In the genomic region with DNA sequence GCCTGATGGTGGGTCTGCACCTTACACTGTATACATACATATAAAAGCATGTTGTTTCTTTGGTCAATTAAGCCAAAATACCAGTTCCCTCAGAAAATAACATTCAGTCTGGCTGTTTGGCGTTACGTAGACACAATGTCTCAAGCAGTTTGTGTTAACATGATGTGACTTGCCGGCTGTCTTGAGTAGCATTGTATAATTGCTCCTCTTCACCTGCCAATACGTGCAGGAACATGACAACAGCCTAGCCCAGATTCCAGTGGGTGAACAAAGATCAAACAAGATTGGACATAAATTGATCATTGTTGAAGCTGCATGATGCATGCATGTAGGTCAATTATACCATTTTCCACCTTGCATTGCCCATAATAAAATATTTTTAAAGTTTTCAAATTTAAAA, we compare ENCODE assay signal across 15 cellular contexts.
DNase-seq lines count a peak whose midpoint lies in the region; ATAC-seq and TF ChIP-seq lines count a peak whose summit lies in the region.
"Had no signal": no experiment of that assay in that cellular context is flagged by ENCODE, and none has a peak within 500 bp of the region (broad histone marks: within the 10 kb centered on the region; RNA-seq: fewer than 3 reads in every experiment).

No MANE protein-coding gene starts in this region.

- H3K36me3 ChIP-seq in SK-N-SH (replicated peaks in 1 of 2; ENCODE audit: control insufficient read depth in 1 of 2, insufficient read depth in 2 of 2, low read length in 1 of 2): no peaks in the 10 kb centered on the region

- H3K9me3 ChIP-seq in SK-N-SH: no peaks in the 10 kb centered on the region

- no peaks in the 10 kb centered on the region for H3K9me2 ChIP-seq in SK-N-SH

- H4K20me1 ChIP-seq in SK-N-SH (ENCODE audit: insufficient read depth): no peaks in the 10 kb centered on the region

- no peaks in the 10 kb centered on the region for H3K4me1 ChIP-seq in SK-N-SH (ENCODE audit: control insufficient read depth in 1 of 2, insufficient read depth in 2 of 2, low read depth in 1 of 2, low read length in 1 of 2)
- H3K4me1 ChIP-seq: Caco-2 had no signal

- H3K79me2 ChIP-seq in SK-N-SH (ENCODE audit: insufficient read depth): no peaks in the 10 kb centered on the region

- POLR2A ChIA-PET in RWPE1 (lab: Yijun Ruan, JAX; ENCODE audit: low non-redundant PET): no interaction called here
- POLR2A ChIA-PET in SK-N-SH (lab: Yijun Ruan, JAX): no interaction called here

- WGBS in SK-N-SH (ENCODE audit: low lambda C conversion rate): 29% methylated on average over 4 of the region's 4 CpGs

- DNase-seq in NCI-H1105 treated with DMSO at 0.1 percent for 48 hours (lab: John Stamatoyannopoulos, UW) (peak; percentile 3), NCI-H1105 (lab: John Stamatoyannopoulos, UW) (no peak), RWPE1 (ENCODE audit: low spot score) (peak; percentile 84), epithelial cell of prostate (ENCODE audit: low read depth, low spot score) (peak; percentile 86), retina (peak; percentile 17), SK-N-SH (no peak), anterior cingulate cortex (lab: John Stamatoyannopoulos, UW) (no peak)
- DNase-seq: Caco-2; CD8-positive, alpha-beta memory T cell; DND-41; GDM1; H7 had no signal

- H3K9ac ChIP-seq in SK-N-SH: no peak overlapping the region

- H3K27ac ChIP-seq in RWPE1 (no peak overlapping the region), epithelial cell of prostate (no peak overlapping the region), SK-N-SH (ENCODE audit: low read depth in 2 of 2, low read length in 1 of 2) (no peak overlapping the region)
- H3K27ac ChIP-seq: 22Rv1 had no signal

- no peak for TF ChIP-seq RAD21 in SK-N-SH (IDR thresholded peaks at IDR 0.05; ENCODE audit: low read length)

- ATAC-seq in HG03520 (IDR thresholded peaks at IDR 0.05; ENCODE audit: unreplicated experiment): no peak
- ATAC-seq: GM23338 had no signal

- no peak for TF ChIP-seq EP300 in SK-N-SH (IDR thresholded peaks at IDR 0.05; ENCODE audit: borderline replicate concordance in 1 of 2, low read depth in 1 of 2, low read length in 1 of 2)

- no peak for TF ChIP-seq CTCF in RWPE1 (conservative IDR thresholded peaks at IDR 0.05; ENCODE audit: low read depth)
- TF ChIP-seq CTCF in SK-N-SH (IDR thresholded peaks at IDR 0.05): no peak

- no peak overlapping the region for H3K4me2 ChIP-seq in SK-N-SH
- H3K4me2 ChIP-seq: GM23338 had no signal

- H3K27me3 ChIP-seq in SK-N-SH (ENCODE audit: insufficient read depth): no peaks in the 10 kb centered on the region

- H3F3A ChIP-seq in SK-N-SH (replicated peaks; ENCODE audit: insufficient read depth): no peaks in the 10 kb centered on the region

- CTCF ChIA-PET in RWPE1 (lab: Yijun Ruan, JAX) (interaction anchor here (0.6 kb wide), 1 partner anchor 186 kb away, joined by 4 read pairs; no protein-coding TSS in a partner anchor), SK-N-SH (lab: Yijun Ruan, JAX) (no interaction called here)

- H3K4me3 ChIP-seq in SK-N-SH (ENCODE audit: low read depth in 2 of 2, low read length in 1 of 2): no peak overlapping the region
- H3K4me3 ChIP-seq: GM23338 had no signal

- no peak overlapping the region for H2AFZ ChIP-seq in SK-N-SH (ENCODE audit: low read depth)
- H2AFZ ChIP-seq: GM23338 had no signal

TF ChIP-seq in SK-N-SH, 30 proteins besides CTCF, POLR2A, EP300 and RAD21:
- TF ChIP-seq TEAD4 (IDR thresholded peaks at IDR 0.05; ENCODE audit: borderline replicate concordance, insufficient read depth) (no peak), RFX5 (IDR thresholded peaks at IDR 0.05; ENCODE audit: low read length) (no peak), TCF12 (IDR thresholded peaks at IDR 0.05) (no peak)
- TF ChIP-seq, protein P1, sequence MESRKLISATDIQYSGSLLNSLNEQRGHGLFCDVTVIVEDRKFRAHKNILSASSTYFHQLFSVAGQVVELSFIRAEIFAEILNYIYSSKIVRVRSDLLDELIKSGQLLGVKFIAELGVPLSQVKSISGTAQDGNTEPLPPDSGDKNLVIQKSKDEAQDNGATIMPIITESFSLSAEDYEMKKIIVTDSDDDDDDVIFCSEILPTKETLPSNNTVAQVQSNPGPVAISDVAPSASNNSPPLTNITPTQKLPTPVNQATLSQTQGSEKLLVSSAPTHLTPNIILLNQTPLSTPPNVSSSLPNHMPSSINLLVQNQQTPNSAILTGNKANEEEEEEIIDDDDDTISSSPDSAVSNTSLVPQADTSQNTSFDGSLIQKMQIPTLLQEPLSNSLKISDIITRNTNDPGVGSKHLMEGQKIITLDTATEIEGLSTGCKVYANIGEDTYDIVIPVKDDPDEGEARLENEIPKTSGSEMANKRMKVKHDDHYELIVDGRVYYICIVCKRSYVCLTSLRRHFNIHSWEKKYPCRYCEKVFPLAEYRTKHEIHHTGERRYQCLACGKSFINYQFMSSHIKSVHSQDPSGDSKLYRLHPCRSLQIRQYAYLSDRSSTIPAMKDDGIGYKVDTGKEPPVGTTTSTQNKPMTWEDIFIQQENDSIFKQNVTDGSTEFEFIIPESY (IDR thresholded peaks at IDR 0.05; ENCODE audit: borderline replicate concordance, low read depth): no peak

Comparison
In these comparisons a context has a peak if more than half of its experiments do, and no peak if none do; other contexts are left out.
1. DNase-seq: peak in NCI-H1105 treated with DMSO at 0.1 percent for 48 hours (single experiment), RWPE1 (single experiment), epithelial cell of prostate (single experiment) and retina (single experiment); none in NCI-H1105 (single experiment), SK-N-SH (single experiment) and anterior cingulate cortex (0 of 58).